9 cellular contexts compared by ENCODE assay signal in the genomic region with DNA sequence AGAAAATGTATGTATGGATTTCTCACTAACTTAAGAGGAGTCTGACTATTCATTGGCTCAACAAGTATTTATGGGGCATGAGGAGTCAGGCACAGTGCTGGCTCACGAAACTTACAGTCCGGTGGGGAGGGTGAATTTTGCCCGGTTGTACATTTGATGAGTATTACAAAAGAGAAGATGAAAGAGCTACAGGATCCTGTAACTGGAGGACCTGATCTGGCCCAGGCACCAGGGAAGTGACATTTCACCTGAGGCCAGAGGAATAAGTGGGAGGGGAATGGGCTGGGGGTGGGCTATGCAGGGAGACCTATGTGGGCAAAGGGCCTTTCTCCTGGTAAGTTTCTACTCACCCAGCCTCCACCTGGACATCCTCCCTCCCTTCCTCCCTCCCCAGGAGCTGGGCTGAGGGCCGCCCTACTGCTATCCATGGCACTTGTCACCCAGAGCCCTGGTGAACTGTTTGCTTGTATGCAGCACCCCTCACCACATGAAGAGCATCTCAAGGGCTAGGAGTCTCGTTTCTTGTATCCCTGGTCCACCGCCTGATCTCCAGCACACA.
DNase-seq lines count a peak whose midpoint lies in the region; ATAC-seq and TF ChIP-seq lines count a peak whose summit lies in the region.
"Had no signal": no experiment of that assay in that cellular context is flagged by ENCODE, and none has a peak within 500 bp of the region (broad histone marks: within the 10 kb centered on the region; RNA-seq: fewer than 3 reads in every experiment).

No MANE protein-coding gene starts in this region.

- H3K4me3 Mint-ChIP-seq in T-cell = peak overlapping the region; percentile 34 to 71 (median 69)

- peaks cover 41 to 46% (median 44%) of the 10 kb centered on the region in 3 donors for H3K4me1 Mint-ChIP-seq in T-cell

- H3K4me1 ChIP-seq in esophagus squamous epithelium = peaks cover 13 to 44% (median 21%) of the 10 kb centered on the region in 3 donors
- H3K4me1 ChIP-seq in skeletal muscle tissue (ENCODE audit: control insufficient read depth in 3 of 3, insufficient read depth in 3 of 3, low read length in 3 of 3) = peaks cover 11 to 19% (median 15%) of the 10 kb centered on the region in 3 donors
- H3K4me1 ChIP-seq in Peyer's patch = peaks cover 0 to 19% (median 5%) of the 10 kb centered on the region in 4 donors

- in situ Hi-C loops in G401 (cut with HindIII; ENCODE audit: low sequenced_read_pairs) = no loop called here

- H3K4me3 ChIP-seq in esophagus squamous epithelium = no peak overlapping the region
- H3K4me3 ChIP-seq in skeletal muscle tissue (ENCODE audit: low read length in 3 of 3) = no peak overlapping the region
- no peak overlapping the region for H3K4me3 ChIP-seq in Peyer's patch
- H3K4me3 ChIP-seq: cardiac muscle cell had no signal

- DNase-seq in G401 (ENCODE audit: low spot score) (peak; percentile 2), T-cell (no peak), esophagus squamous epithelium (lab: John Stamatoyannopoulos, UW) (no peak), GM10248 (ENCODE audit: extremely low spot score) (no peak), Peyer's patch (no peak)
- DNase-seq: NCI-H2171 had no signal

- H3K27me3 ChIP-seq in esophagus squamous epithelium = no peaks in the 10 kb centered on the region
- H3K27me3 ChIP-seq in skeletal muscle tissue (ENCODE audit: control insufficient read depth in 3 of 3, insufficient read depth in 3 of 3, low read length in 3 of 3) = no peaks in the 10 kb centered on the region
- H3K27me3 ChIP-seq in Peyer's patch = no peaks in the 10 kb centered on the region
- H3K27me3 ChIP-seq: cardiac muscle cell had no signal

- TF ChIP-seq POLR2A in esophagus squamous epithelium (IDR thresholded peaks at IDR 0.05) = no peak
- no peak for TF ChIP-seq POLR2A in Peyer's patch (IDR thresholded peaks at IDR 0.05)

- H3K9me3 ChIP-seq in esophagus squamous epithelium = no peaks in the 10 kb centered on the region
- H3K9me3 ChIP-seq in skeletal muscle tissue (ENCODE audit: control insufficient read depth in 3 of 3, low read length in 3 of 3) = no peaks in the 10 kb centered on the region
- H3K9me3 ChIP-seq in Peyer's patch = no peaks in the 10 kb centered on the region

- WGBS in esophagus squamous epithelium, 2 donors = 83 to 84% methylated on average over 4 to 6 of the region's 6 CpGs

- H3K9me3 Mint-ChIP-seq in T-cell = no peaks in the 10 kb centered on the region

- ATAC-seq in T-cell (replicated peaks in 1 of 4) = no peak
- ATAC-seq in HG02981 (IDR thresholded peaks at IDR 0.05; ENCODE audit: unreplicated experiment) = no peak

- POLR2A ChIA-PET in T-cell (lab: Charles Lee) = interaction anchor here in 1 of 2 donors (0.8 kb wide), 1 partner anchor 683 kb away, joined by 3 read pairs; no protein-coding TSS in a partner anchor
- POLR2A ChIA-PET in GM10248 (lab: Yijun Ruan, JAX) = interaction anchor here (0.7 kb wide), 1 partner anchor 539 kb away, joined by 3 read pairs; no protein-coding TSS in a partner anchor

- no peak for TF ChIP-seq CTCF in esophagus squamous epithelium (IDR thresholded peaks at IDR 0.05)
- no peak for TF ChIP-seq CTCF in GM10248 (IDR thresholded peaks at IDR 0.05; ENCODE audit: control extremely low read depth, extremely low read depth, low read depth, missing control alignments)
- TF ChIP-seq CTCF in Peyer's patch (IDR thresholded peaks at IDR 0.05) = no peak

- CTCF ChIA-PET in T-cell (lab: Charles Lee) = interaction anchor here in 1 of 2 donors (1.8 kb wide), 1 partner anchor 11 kb away, joined by 3 read pairs; no protein-coding TSS in a partner anchor
- CTCF ChIA-PET in GM10248 (lab: Yijun Ruan, JAX) = interaction anchor here (1.5 to 2.7 kb wide), 2 partner anchors 32 to 101 kb away, joined by 3 to 8 read pairs; a partner anchor contains a TSS

- H3K36me3 Mint-ChIP-seq in T-cell = no peaks in the 10 kb centered on the region

- no peaks in the 10 kb centered on the region for H3K27me3 Mint-ChIP-seq in T-cell

- intact Hi-C loops in esophagus squamous epithelium (cut with DNase I) = no loop called here

- H3K27ac ChIP-seq in esophagus squamous epithelium (peak overlapping the region in 3 of 4 donors; percentile 76 to 88 (median 86)), skeletal muscle tissue (ENCODE audit: low read depth, low read length) (peak overlapping the region; percentile 88), Peyer's patch (peak overlapping the region in 1 of 4 donors; percentile 4)
- H3K27ac ChIP-seq: cardiac muscle cell had no signal

- peak overlapping the region in 1 of 2 donors; percentile 76 for H3K27ac Mint-ChIP-seq in T-cell

- H3K36me3 ChIP-seq in esophagus squamous epithelium (no peaks in the 10 kb centered on the region), skeletal muscle tissue (ENCODE audit: control insufficient read depth in 3 of 3, insufficient read depth in 3 of 3, low read length in 3 of 3) (no peaks in the 10 kb centered on the region), Peyer's patch (no peaks in the 10 kb centered on the region)
- H3K36me3 ChIP-seq: cardiac muscle cell had no signal

- peak overlapping the region in 1 of 3 donors; percentile 74 for H3K9ac ChIP-seq in skeletal muscle tissue (ENCODE audit: low read depth in 1 of 3, low read length in 3 of 3)
